ENCODE assay signal across 8 cellular contexts in the genomic region with DNA sequence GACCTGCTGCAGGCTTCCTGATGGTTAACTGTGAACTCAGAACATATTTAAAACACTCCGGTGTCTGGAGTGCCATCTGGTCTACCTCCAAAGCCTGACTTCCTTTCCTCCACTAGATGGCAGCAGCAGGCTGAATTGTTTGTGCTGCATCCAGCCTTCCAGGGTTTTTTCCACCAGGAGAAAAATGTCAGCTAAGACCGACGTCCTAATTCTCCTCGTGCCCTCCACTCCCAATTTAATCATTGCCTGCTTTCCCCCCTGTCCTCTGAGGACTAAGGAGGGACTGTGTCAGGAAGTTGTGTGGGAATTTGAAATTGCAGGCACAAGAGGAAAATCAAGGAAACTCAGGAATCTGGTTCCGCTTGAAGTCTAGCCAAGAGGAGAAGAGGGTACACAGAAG.
DNase-seq lines count a peak whose midpoint lies in the region; ATAC-seq and TF ChIP-seq lines count a peak whose summit lies in the region.

No MANE protein-coding gene starts in this region.

- H4K8ac ChIP-seq in H9 (replicated peaks; ENCODE audit: insufficient read length, low read depth, low read length), result no peak overlapping the region

- H2AFZ ChIP-seq in H9 (ENCODE audit: low read length), result peak overlapping the region; percentile 93

- no peaks in the 10 kb centered on the region for H3K79me1 ChIP-seq in H9 (ENCODE audit: insufficient read depth, low read depth, low read length, poor library complexity, severe bottlenecking)

- no peak overlapping the region for H3K18ac ChIP-seq in H9 (ENCODE audit: insufficient read length, low read depth, low read length)

- no peaks in the 10 kb centered on the region for H3K23me2 ChIP-seq in H9 (ENCODE audit: insufficient read length, low read depth, low read length, poor library complexity, severe bottlenecking)

- no CpG with 5 or more reads among the region's 5 CpGs for WGBS in H9 (ENCODE audit: extremely low coverage, insufficient read length, low lambda C conversion rate)
- 36% methylated on average over 5 of the region's 5 CpGs; no CpG with 5 or more reads in 1 of the 2 experiments for WGBS in endodermal cell (ENCODE audit: insufficient coverage in 1 of 2, insufficient read length in 1 of 2), 2 experiments

- CTCF ChIA-PET in BJ (lab: Yijun Ruan, JAX), result interaction anchor here (0.6 to 10.4 kb wide), 25 partner anchors 9 to 1063 kb away, joined by 3 to 189 read pairs (median 4); no protein-coding TSS in a partner anchor
- CTCF ChIA-PET in activated CD8-positive, alpha-beta T cell treated with anti-CD3 and anti-CD28 coated beads for 36 hours (lab: Charles Lee), result interaction anchor here (0.6 to 12.7 kb wide), 12 partner anchors 10 to 134 kb away, joined by 3 to 231 read pairs (median 4); no protein-coding TSS in a partner anchor

- H4K20me1 ChIP-seq in H9 (ENCODE audit: control insufficient read depth, insufficient read depth, insufficient read length), result no peaks in the 10 kb centered on the region

- H2AK5ac ChIP-seq in H9 (ENCODE audit: insufficient read length, low read length), result no peak overlapping the region

- TF ChIP-seq CTCF in BJ (IDR thresholded peaks at IDR 0.05; ENCODE audit: insufficient read depth, low read depth, low read length), result peak; percentile 85
- TF ChIP-seq CTCF in H9 (conservative IDR thresholded peaks at IDR 0.05), result peak; percentile 96
- peak; percentile 94 for TF ChIP-seq CTCF in activated CD8-positive, alpha-beta T cell treated with anti-CD3 and anti-CD28 coated beads for 36 hours (IDR thresholded peaks at IDR 0.05)
- TF ChIP-seq CTCF in endodermal cell (conservative IDR thresholded peaks at IDR 0.05), result peak; percentile 95

- H3K27ac ChIP-seq in H9 (ENCODE audit: insufficient read length, low read depth, low read length), result no peak overlapping the region
- no peak overlapping the region for H3K27ac ChIP-seq in endodermal cell (ENCODE audit: low read depth, low read length)

- intact Hi-C loops in activated CD8-positive, alpha-beta T cell treated with anti-CD3 and anti-CD28 coated beads for 36 hours (cut with micrococcal nuclease), result loop anchor here (1.0 kb wide), 1 partner anchor 124 kb away; no protein-coding TSS in a partner anchor

- no peak overlapping the region for H3K4me3 ChIP-seq in BJ (ENCODE audit: low read depth, low read length)
- H3K4me3 ChIP-seq in endodermal cell (ENCODE audit: low read length), result no peak overlapping the region

- H2BK20ac ChIP-seq in H9 (ENCODE audit: low read depth, low read length, poor library complexity, severe bottlenecking), result no peak overlapping the region

- POLR2A ChIA-PET in BJ (lab: Charles Lee), result no interaction called here
- POLR2A ChIA-PET in activated CD8-positive, alpha-beta T cell treated with anti-CD3 and anti-CD28 coated beads for 36 hours (lab: Charles Lee), result no interaction called here

- no peaks in the 10 kb centered on the region for H3K79me2 ChIP-seq in H9 (ENCODE audit: insufficient read depth, low read length)

- no peak overlapping the region for H4K91ac ChIP-seq in H9 (ENCODE audit: insufficient read length, low read depth, low read length)

- H3K27me3 ChIP-seq in BJ (ENCODE audit: control insufficient read depth, insufficient read depth, low read length), result peaks cover 4% of the 10 kb centered on the region; the same call in 1 of the 2 replicates
- H3K27me3 ChIP-seq in H9 (ENCODE audit: insufficient read depth, low read length), result no peaks in the 10 kb centered on the region
- H3K27me3 ChIP-seq in endodermal cell (ENCODE audit: control insufficient read depth, insufficient read depth, low read length, poor library complexity, severe bottlenecking), result peaks cover 17% of the 10 kb centered on the region

- no peak overlapping the region for H2BK120ac ChIP-seq in H9 (ENCODE audit: low read depth, low read length, poor library complexity, severe bottlenecking)

- no peak overlapping the region for H3K56ac ChIP-seq in H9 (ENCODE audit: insufficient read length, low read depth, low read length)

- no peak overlapping the region for H4K5ac ChIP-seq in H9 (ENCODE audit: insufficient read length, low read depth, low read length)

- no peak overlapping the region for H3K14ac ChIP-seq in H9 (ENCODE audit: insufficient read depth, low read length)

- H2BK12ac ChIP-seq in H9 (ENCODE audit: insufficient read length, low read depth, low read length), result no peak overlapping the region

- no peak overlapping the region for H3T11ph ChIP-seq in H9 (ENCODE audit: low read length)

- peak overlapping the region in 1 of 3 experiments; percentile 64; a peak in 2 of 7 replicates for H3K27ac Mint-ChIP-seq in H9
- no peak overlapping the region for H3K27ac Mint-ChIP-seq in activated CD8-positive, alpha-beta T cell treated with anti-CD3 and anti-CD28 coated beads for 36 hours
- no peak overlapping the region for H3K27ac Mint-ChIP-seq in endodermal cell

- DNase-seq in BJ (ENCODE audit: low read depth) (no peak), H9 (peak; percentile 81), NCI-H524 treated with DMSO at 0.1 percent for 48 hours (lab: John Stamatoyannopoulos, UW) (peak; percentile 65), endodermal cell (peak; percentile 92), mesenteric fat pad (ENCODE audit: low spot score) (peak; percentile 20)
- peak; percentile 66 for DNase-seq in activated CD8-positive, alpha-beta T cell treated with anti-CD3 and anti-CD28 coated beads for 36 hours
- DNase-seq in stimulated activated naive CD8-positive, alpha-beta T cell treated with anti-CD3 and anti-CD28 coated beads, Interleukin-15, Interleukin-2, amounts not matched to agents 100 U/mL and 50 U/mL, for 24 hours, result peak; percentile 58

- no peak overlapping the region for H3K23ac ChIP-seq in H9 (ENCODE audit: insufficient read length, low read depth, low read length)

- ATAC-seq in activated CD8-positive, alpha-beta T cell treated with anti-CD3 and anti-CD28 coated beads for 36 hours, result no peak
- ATAC-seq in stimulated activated naive CD8-positive, alpha-beta T cell treated with anti-CD3 and anti-CD28 coated beads, Interleukin-15, Interleukin-2, amounts not matched to agents 100 U/mL and 50 U/mL, for 24 hours, result peak; percentile 36
- no peak for ATAC-seq in HG03280 (IDR thresholded peaks at IDR 0.05; ENCODE audit: unreplicated experiment)

- no peak overlapping the region for H3K4me3 Mint-ChIP-seq in H9
- no peak overlapping the region for H3K4me3 Mint-ChIP-seq in activated CD8-positive, alpha-beta T cell treated with anti-CD3 and anti-CD28 coated beads for 36 hours
- no peak overlapping the region for H3K4me3 Mint-ChIP-seq in endodermal cell

- H3K36me3 Mint-ChIP-seq in H9 (ENCODE audit: insufficient read depth in 1 of 3, low read depth in 3 of 3) (no peaks in the 10 kb centered on the region), endodermal cell (ENCODE audit: low read depth) (no peaks in the 10 kb centered on the region)
- H3K36me3 Mint-ChIP-seq in activated CD8-positive, alpha-beta T cell treated with anti-CD3 and anti-CD28 coated beads for 36 hours (ENCODE audit: low read depth), result no peaks in the 10 kb centered on the region

- H3K4me1 Mint-ChIP-seq in H9, result peaks cover 3 to 6% of the 10 kb centered on the region in 2 experiments
- no peaks in the 10 kb centered on the region for H3K4me1 Mint-ChIP-seq in activated CD8-positive, alpha-beta T cell treated with anti-CD3 and anti-CD28 coated beads for 36 hours (ENCODE audit: low read depth)
- H3K4me1 Mint-ChIP-seq in endodermal cell, result peaks cover 2% of the 10 kb centered on the region

- no peak overlapping the region for H3K4ac ChIP-seq in H9 (ENCODE audit: low read depth, low read length)

- no peaks in the 10 kb centered on the region for H3K9me3 Mint-ChIP-seq in H9
- no peaks in the 10 kb centered on the region for H3K9me3 Mint-ChIP-seq in activated CD8-positive, alpha-beta T cell treated with anti-CD3 and anti-CD28 coated beads for 36 hours
- H3K9me3 Mint-ChIP-seq in endodermal cell, result no peaks in the 10 kb centered on the region

- H3K27me3 Mint-ChIP-seq in H9 (ENCODE audit: low read depth), result peaks cover 5% of the 10 kb centered on the region
- peaks cover 16% of the 10 kb centered on the region for H3K27me3 Mint-ChIP-seq in activated CD8-positive, alpha-beta T cell treated with anti-CD3 and anti-CD28 coated beads for 36 hours
- H3K27me3 Mint-ChIP-seq in endodermal cell (ENCODE audit: insufficient read depth), result peaks cover 37% of the 10 kb centered on the region

- no peaks in the 10 kb centered on the region for H3K4me1 ChIP-seq in H9 (ENCODE audit: insufficient read depth, low read length)
- H3K4me1 ChIP-seq in endodermal cell (ENCODE audit: control insufficient read depth, insufficient read depth, low read length), result no peaks in the 10 kb centered on the region

- H2BK15ac ChIP-seq in H9 (ENCODE audit: low read depth, low read length), result no peak overlapping the region

- no peaks in the 10 kb centered on the region for H3K9me3 ChIP-seq in H9 (ENCODE audit: control insufficient read depth, low read depth, low read length)
- H3K9me3 ChIP-seq in endodermal cell (ENCODE audit: control insufficient read depth, low read length), result no peaks in the 10 kb centered on the region

- no peak overlapping the region for H3K9ac ChIP-seq in H9 (ENCODE audit: extremely low read depth, insufficient read length, low read length)
- no peak overlapping the region for H3K9ac ChIP-seq in endodermal cell (ENCODE audit: extremely low read depth, low read length, poor library complexity, severe bottlenecking)

- no peak overlapping the region for H3K4me2 ChIP-seq in H9 (ENCODE audit: insufficient read depth, insufficient read length, low read length)

- H3K36me3 ChIP-seq in BJ (ENCODE audit: control insufficient read depth, insufficient read depth, low read length) (no peaks in the 10 kb centered on the region), endodermal cell (ENCODE audit: control insufficient read depth, insufficient read depth, low read length) (no peaks in the 10 kb centered on the region)

- H2BK5ac ChIP-seq in H9 (ENCODE audit: insufficient read length, low read length), result no peak overlapping the region
